ENCODE assay signal across 8 cellular contexts in the genomic region with DNA sequence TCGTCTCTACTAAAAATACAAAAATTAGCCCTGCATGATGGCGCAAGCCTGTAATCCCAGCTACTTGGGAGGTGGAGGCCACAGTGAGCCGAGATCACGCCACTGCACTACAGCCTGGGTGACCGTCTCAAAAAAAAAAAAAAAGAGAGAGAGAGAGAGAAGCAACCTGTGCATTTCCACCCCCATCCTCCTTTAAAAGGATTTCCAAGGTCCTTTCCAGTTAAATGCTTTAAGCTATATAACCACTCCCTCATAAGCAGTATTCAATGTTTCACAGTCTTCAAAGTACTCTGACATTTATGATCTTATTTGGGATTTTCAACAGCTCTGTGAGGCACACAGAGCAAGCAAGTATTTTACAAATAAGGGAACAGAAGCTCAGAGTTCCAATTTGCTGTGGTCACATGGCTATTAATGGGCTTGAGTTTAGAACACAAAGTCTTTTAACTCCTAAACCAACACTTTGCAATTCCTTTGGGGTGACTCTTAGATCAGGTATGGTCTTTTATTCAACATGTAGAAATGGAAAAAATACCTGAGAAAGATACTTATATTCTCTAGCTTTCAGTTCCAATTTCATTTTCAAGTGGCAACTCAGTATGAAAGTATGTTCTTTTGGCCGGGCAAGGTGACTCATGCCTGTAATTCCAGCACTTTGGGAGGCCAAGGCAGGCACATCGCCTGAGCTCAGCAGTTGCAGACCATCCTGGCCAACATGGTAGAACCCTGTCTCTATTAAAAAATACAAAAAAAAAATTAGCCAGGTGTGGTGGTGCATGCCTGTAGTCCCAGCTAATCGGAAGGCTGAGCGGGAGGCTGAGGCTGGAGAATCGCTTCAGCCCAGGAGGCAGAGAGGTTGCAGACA. TPM values are rescaled to one million over a fixed set of nuclear protein-coding genes. Genes with fewer than 3 reads are reported as not detected.
A peak's percentile ranks its signal among the peaks of the same experiment; 100 is the strongest.
DNase-seq lines count a peak whose midpoint lies in the region; ATAC-seq, FAIRE-seq and TF ChIP-seq lines count a peak whose summit lies in the region.

No MANE protein-coding gene starts in this region.

- H3K36me3 Mint-ChIP-seq in Caco-2 (ENCODE audit: insufficient read depth, unreplicated experiment): peaks cover 6% of the 10 kb centered on the region
- H3K36me3 Mint-ChIP-seq in activated B cell treated with CpG ODN at 0.5 μM for 24 hours (ENCODE audit: low read depth): peaks cover 3% of the 10 kb centered on the region

- H3K36me3 ChIP-seq in Caco-2 (ENCODE audit: control insufficient read depth, insufficient read depth, low read length): no peaks in the 10 kb centered on the region
- H3K36me3 ChIP-seq in small intestine (ENCODE audit: control insufficient read depth in 2 of 2, insufficient read depth in 2 of 2, low read length in 2 of 2): no peaks in the 10 kb centered on the region

- DNase-seq in Caco-2: peak in 1 of 2 experiments; percentile 31
- DNase-seq in activated B cell treated with CpG ODN at 0.5 μM for 24 hours: no peak
- DNase-seq in fibroblast of peridontal ligament (ENCODE audit: extremely low read depth): peak; percentile 70
- DNase-seq in small intestine: peak; percentile 19
- no peak for DNase-seq in dorsolateral prefrontal cortex

- no peak for FAIRE-seq in small intestine (lab: Jason Lieb, UNC)

- H3K27ac ChIP-seq in small intestine (ENCODE audit: low read depth in 1 of 2, low read length in 1 of 2) (peak overlapping the region in 1 of 2 donors; percentile 62), dorsolateral prefrontal cortex (peak overlapping the region in 14 of 59 donors; percentile 6 to 55 (median 36))

- BruUV-seq in Caco-2 (replicated peaks; lab: Mats Ljungman, UMichigan): no TSS peak

- no peaks in the 10 kb centered on the region for H3K9me3 ChIP-seq in Caco-2
- no peaks in the 10 kb centered on the region for H3K9me3 ChIP-seq in small intestine (ENCODE audit: control insufficient read depth, low read depth)

- H3K4me1 Mint-ChIP-seq in Caco-2 (ENCODE audit: low read depth, unreplicated experiment): peaks cover 16% of the 10 kb centered on the region
- peaks cover 32% of the 10 kb centered on the region for H3K4me1 Mint-ChIP-seq in activated B cell treated with CpG ODN at 0.5 μM for 24 hours

- TF ChIP-seq CTCF in Caco-2 (IDR thresholded peaks at IDR 0.05; ENCODE audit: insufficient read depth in 1 of 2, low read depth in 1 of 2, low read length in 1 of 2, severe bottlenecking in 1 of 2, unreplicated experiment in 1 of 2) (no peak), activated B cell treated with CpG ODN at 0.5 μM for 24 hours (IDR thresholded peaks at IDR 0.05) (no peak), dorsolateral prefrontal cortex (IDR thresholded peaks at IDR 0.05 in 54 of 56, conservative IDR thresholded peaks at IDR 0.05 in 2 of 56; ENCODE audit: low read depth in 1 of 56, partially characterized antibody in 56 of 56) (no peak)

- H3K4me3 ChIP-seq in Caco-2 (ENCODE audit: low read depth, low read length) (no peak overlapping the region), small intestine (ENCODE audit: low read depth in 1 of 2, low read length in 2 of 2) (no peak overlapping the region), dorsolateral prefrontal cortex (no peak overlapping the region)

- H3K9me3 Mint-ChIP-seq in Caco-2 (ENCODE audit: unreplicated experiment): no peaks in the 10 kb centered on the region
- no peaks in the 10 kb centered on the region for H3K9me3 Mint-ChIP-seq in activated B cell treated with CpG ODN at 0.5 μM for 24 hours

- intact Hi-C loops in Caco-2 (cut with micrococcal nuclease; ENCODE audit: unreplicated experiment) (loop anchor here (2.0 kb wide), 1 partner anchor 30 kb away; no protein-coding TSS in a partner anchor), activated B cell treated with CpG ODN at 0.5 μM for 24 hours (cut with micrococcal nuclease) (no loop called here), dorsolateral prefrontal cortex (cut with DNase I) (no loop called here)

- ATAC-seq in HG02588 (IDR thresholded peaks at IDR 0.05; ENCODE audit: unreplicated experiment) (peak; percentile 51), activated B cell treated with CpG ODN at 0.5 μM for 24 hours (ENCODE audit: low read depth) (peak; percentile 69), HG02798 (IDR thresholded peaks at IDR 0.05; ENCODE audit: poor library complexity, unreplicated experiment) (no peak), HG02840 (IDR thresholded peaks at IDR 0.05; ENCODE audit: low FRiP score, unreplicated experiment) (no peak)

- H3K4me1 ChIP-seq in Caco-2 (peaks cover 13% of the 10 kb centered on the region), small intestine (ENCODE audit: control insufficient read depth in 2 of 2, insufficient read depth in 1 of 2, low read depth in 1 of 2, low read length in 1 of 2) (peaks cover 2 to 3% of the 10 kb centered on the region in 2 donors)

- no peak overlapping the region for H3K4me3 Mint-ChIP-seq in Caco-2 (ENCODE audit: unreplicated experiment)
- H3K4me3 Mint-ChIP-seq in activated B cell treated with CpG ODN at 0.5 μM for 24 hours: no peak overlapping the region

- H3K27me3 Mint-ChIP-seq in Caco-2 (ENCODE audit: insufficient read depth, unreplicated experiment) (no peaks in the 10 kb centered on the region), activated B cell treated with CpG ODN at 0.5 μM for 24 hours (no peaks in the 10 kb centered on the region)

- peak overlapping the region; percentile 11 for H3K27ac Mint-ChIP-seq in Caco-2 (ENCODE audit: unreplicated experiment)
- no peak overlapping the region for H3K27ac Mint-ChIP-seq in activated B cell treated with CpG ODN at 0.5 μM for 24 hours

- 69 to 80% (median 78%) methylated on average over 10 of the region's 10 CpGs for WGBS in small intestine, 3 donors

- H3K27me3 ChIP-seq in Caco-2 (replicated peaks; ENCODE audit: control insufficient read depth, insufficient read depth, low read length) (no peaks in the 10 kb centered on the region), small intestine (ENCODE audit: control insufficient read depth in 2 of 2, insufficient read depth in 2 of 2, low read length in 2 of 2) (no peaks in the 10 kb centered on the region), dorsolateral prefrontal cortex (no peaks in the 10 kb centered on the region)

- CTCF ChIA-PET in Caco-2 (lab: Charles Lee) (interaction anchor here (0.6 to 1.7 kb wide), 8 partner anchors 31 to 465 kb away, joined by 3 to 8 read pairs (median 4); a partner anchor contains a TSS), activated B cell treated with CpG ODN at 0.5 μM for 24 hours (lab: Charles Lee) (interaction anchor here (0.8 to 0.9 kb wide), 3 partner anchors 24 to 76 kb away, joined by 3 read pairs; no protein-coding TSS in a partner anchor)

- POLR2A ChIA-PET in Caco-2 (lab: Charles Lee) (interaction anchor here (0.5 to 1.4 kb wide), 4 partner anchors 28 to 650 kb away, joined by 3 to 10 read pairs (median 3); a partner anchor contains a TSS), activated B cell treated with CpG ODN at 0.5 μM for 24 hours (lab: Charles Lee) (interaction anchor here (0.6 to 1.3 kb wide), 2 partner anchors 31 to 110 kb away, joined by 4 read pairs; a partner anchor contains a TSS)

RNA-seq across cellular contexts. Expression of a gene that starts 31.3 kb away (rescaled TPM):
- total RNA-seq in Caco-2 (2022) (70.2 and 78.4 TPM in 2 replicates), activated B cell treated with CpG ODN at 0.5 μM for 24 hours (57.4 and 65.8 TPM in 2 replicates), dorsolateral prefrontal cortex (100 to 1,000 TPM in 77 of 120 experiments, 10 to 100 TPM in 43; 75.2 to 140 (median 105) TPM)
- polyA plus RNA-seq in small intestine: 10 to 100 TPM; 35.7 to 40.3 (median 37.8) TPM

Comparison
In these comparisons a context has a peak if more than half of its experiments do, and no peak if none do; other contexts are left out.
1. DNase-seq: peak in fibroblast of peridontal ligament (single experiment) and small intestine (single experiment); none in activated B cell treated with CpG ODN at 0.5 μM for 24 hours (single experiment) and dorsolateral prefrontal cortex (0 of 10).
2. ATAC-seq: peak in HG02588 (single experiment) and activated B cell treated with CpG ODN at 0.5 μM for 24 hours (single experiment); none in HG02798 (single experiment) and HG02840 (single experiment).